In genomic region chr6:16216501-16217155, GRCh38 we compare ENCODE assay signal across 15 cellular contexts. TPM values are rescaled to one million over a fixed set of nuclear protein-coding genes. Genes with fewer than 3 reads are reported as not detected.
DNase-seq lines count a peak whose midpoint lies in the region; ATAC-seq and TF ChIP-seq lines count a peak whose summit lies in the region.
"Had no signal": no experiment of that assay in that cellular context is flagged by ENCODE, and none has a peak within 500 bp of the region (broad histone marks: within the 10 kb centered on the region; RNA-seq: fewer than 3 reads in every experiment).

No MANE protein-coding gene starts in this region.

- no peak overlapping the region for H3K4me3 Mint-ChIP-seq in MCF 10A (ENCODE audit: unreplicated experiment)
- H3K4me3 Mint-ChIP-seq: CD8-positive, alpha-beta T cell; mesothelial cell of epicardium had no signal

- H3K36me3 Mint-ChIP-seq in MCF 10A (ENCODE audit: insufficient read depth, unreplicated experiment), result no peaks in the 10 kb centered on the region
- H3K36me3 Mint-ChIP-seq: CD8-positive, alpha-beta T cell; mesothelial cell of epicardium had no signal

- TF ChIP-seq POLR2A in breast epithelium (IDR thresholded peaks at IDR 0.05) (no peak), ovary (IDR thresholded peaks at IDR 0.05) (no peak)

- H3K27me3 Mint-ChIP-seq in MCF 10A (ENCODE audit: insufficient read depth, unreplicated experiment), result no peaks in the 10 kb centered on the region

- no peak for TF ChIP-seq EP300 in ovary (IDR thresholded peaks at IDR 0.05)

- H3K36me3 ChIP-seq in breast epithelium (no peaks in the 10 kb centered on the region), heart right ventricle (no peaks in the 10 kb centered on the region), ovary (no peaks in the 10 kb centered on the region)

- ATAC-seq in heart right ventricle, result peak in 3 of 8 donors; percentile 15 to 40 (median 37)
- ATAC-seq: A549; activated CD4-positive, CD25-positive, alpha-beta regulatory T cell treated with anti-CD3 and anti-CD28 coated beads, Interleukin-2, amount 50 U/mL, for 24 hours; CD8-positive, alpha-beta T cell had no signal

- no TSS peak for BruUV-seq in MCF 10A (replicated peaks; lab: Mats Ljungman, UMichigan)

- TF ChIP-seq CTCF in breast epithelium (IDR thresholded peaks at IDR 0.05) (no peak), MCF 10A (IDR thresholded peaks at IDR 0.05; ENCODE audit: unreplicated experiment) (no peak), heart right ventricle (IDR thresholded peaks at IDR 0.05) (no peak), ovary (IDR thresholded peaks at IDR 0.05) (no peak)

- no peaks in the 10 kb centered on the region for H3K4me1 Mint-ChIP-seq in MCF 10A (ENCODE audit: insufficient read depth, unreplicated experiment)
- H3K4me1 Mint-ChIP-seq: mesothelial cell of epicardium had no signal

- DNase-seq in breast epithelium (ENCODE audit: low spot score in 2 of 2) (no peak), MCF 10A (ENCODE audit: unreplicated experiment) (no peak), heart right ventricle (peak in 1 of 2 donors; percentile 32), ovary (peak in 3 of 5 donors; percentile 49 to 60 (median 54)), NCI-H2227 treated with DMSO at 0.1 percent for 48 hours (lab: John Stamatoyannopoulos, UW) (no peak), caudate nucleus (lab: John Stamatoyannopoulos, UW) (no peak)
- DNase-seq in activated CD4-positive, alpha-beta T cell treated with anti-CD3 and anti-CD28 coated beads, Interleukin-2, amount 50 U/mL, for 48 hours, result no peak
- DNase-seq in activated CD4-positive, alpha-beta T cell treated with anti-CD3 and anti-CD28 coated beads for 1 hour, result no peak
- DNase-seq: activated T-cell treated with anti-CD3 and anti-CD28 coated beads, Interleukin-2, amount 50 U/mL, for 1 hour; NCI-H187 treated with DMSO at 0.1 percent for 48 hours; T-helper 2 cell had no signal

- peak overlapping the region; percentile 15 to 58 (median 31) for H3K4me3 ChIP-seq in breast epithelium
- H3K4me3 ChIP-seq in heart right ventricle, result peak overlapping the region in 7 of 10 donors; percentile 12 to 37 (median 27)
- H3K4me3 ChIP-seq in ovary, result peak overlapping the region; percentile 15
- H3K4me3 ChIP-seq: A549 had no signal

- H3K9me3 Mint-ChIP-seq in MCF 10A (ENCODE audit: unreplicated experiment), result no peaks in the 10 kb centered on the region
- H3K9me3 Mint-ChIP-seq: CD8-positive, alpha-beta T cell; mesothelial cell of epicardium had no signal

- H3K27me3 ChIP-seq in breast epithelium (peaks cover 4 to 6% of the 10 kb centered on the region in 2 donors), heart right ventricle (peaks cover 0 to 29% (median 5%) of the 10 kb centered on the region in 7 donors), ovary (no peaks in the 10 kb centered on the region)

- H3K9me3 ChIP-seq in breast epithelium, result no peaks in the 10 kb centered on the region
- H3K9me3 ChIP-seq in heart right ventricle, result no peaks in the 10 kb centered on the region
- no peaks in the 10 kb centered on the region for H3K9me3 ChIP-seq in ovary
- H3K9me3 ChIP-seq: A549 had no signal

- POLR2A ChIA-PET in MCF 10A (lab: Yijun Ruan, JAX), result interaction anchor here (1.1 kb wide), 1 partner anchor 23 kb away, joined by 4 read pairs; no protein-coding TSS in a partner anchor

- CTCF ChIA-PET in MCF 10A (lab: Yijun Ruan, JAX), result interaction anchor here (0.9 to 1.8 kb wide), 2 partner anchors 9 to 10 kb away, joined by 3 to 7 read pairs; no protein-coding TSS in a partner anchor

- H3K4me1 ChIP-seq in breast epithelium (no peaks in the 10 kb centered on the region), heart right ventricle (peaks cover 0 to 24% (median 15%) of the 10 kb centered on the region in 9 donors), ovary (ENCODE audit: insufficient read depth) (peaks cover 9% of the 10 kb centered on the region)
- H3K4me1 ChIP-seq: A549 had no signal

- no peak overlapping the region for H3K27ac Mint-ChIP-seq in MCF 10A (ENCODE audit: low read depth, unreplicated experiment)
- H3K27ac Mint-ChIP-seq: CD8-positive, alpha-beta T cell; mesothelial cell of epicardium had no signal

- intact Hi-C loops in breast epithelium (cut with DNase I; ENCODE audit: low total_unique reads), result no loop called here
- intact Hi-C loops in MCF 10A (cut with micrococcal nuclease), result no loop called here
- intact Hi-C loops in heart right ventricle (cut with DNase I), result no loop called here
- intact Hi-C loops in ovary (cut with DNase I), result loop anchor here in 1 of 4 donors (10.0 kb wide), 1 partner anchor 82 kb away; no protein-coding TSS in a partner anchor

- 27 to 34% methylated on average over 43 of the region's 43 CpGs for WGBS in heart right ventricle, 2 donors
- WGBS in ovary, 3 donors, result 35 to 55% (median 44%) methylated on average over 24 to 43 of the region's 43 CpGs

- H3K27ac ChIP-seq in breast epithelium (no peak overlapping the region), heart right ventricle (peak overlapping the region in 1 of 10 donors; percentile 14), ovary (no peak overlapping the region), caudate nucleus (ENCODE audit: low read depth, low read length) (no peak overlapping the region)
- H3K27ac ChIP-seq: A549 had no signal

RNA-seq across cellular contexts. Expression of gene GMPR, which starts 21.8 kb away (rescaled TPM):
- total RNA-seq in breast epithelium (10 to 100 TPM in 1 of 3 donors, 1 to 10 TPM in 2; 4.3 to 16.4 (median 5.9) TPM), MCF 10A (2022) (1.9 and 3.0 TPM in 2 replicates), heart right ventricle (100 to 1,000 TPM in 4 of 10 donors, 10 to 100 TPM in 6; 74.1 to 139 (median 96.8) TPM), ovary (10 to 100 TPM; 18.6 to 49.4 (median 35.1) TPM)
- polyA plus RNA-seq in heart right ventricle (100 to 1,000 TPM; 161 to 334 TPM), ovary (10 to 100 TPM; 32.5 to 50.2 TPM)

Comparison
In these comparisons a context has a peak if more than half of its experiments do, and no peak if none do; other contexts are left out.
1. DNase-seq: peak in ovary (3 of 5); none in breast epithelium (0 of 2), MCF 10A (single experiment), NCI-H2227 treated with DMSO at 0.1 percent for 48 hours (single experiment), caudate nucleus (0 of 61), activated CD4-positive, alpha-beta T cell treated with anti-CD3 and anti-CD28 coated beads, Interleukin-2, amount 50 U/mL, for 48 hours (0 of 2) and activated CD4-positive, alpha-beta T cell treated with anti-CD3 and anti-CD28 coated beads for 1 hour (single experiment).
2. Peak in every context shown above with its lines, with median percentiles within 50 percentile points of each other: H3K4me3 ChIP-seq.